8 cellular contexts compared by ENCODE assay signal in the genomic region with DNA sequence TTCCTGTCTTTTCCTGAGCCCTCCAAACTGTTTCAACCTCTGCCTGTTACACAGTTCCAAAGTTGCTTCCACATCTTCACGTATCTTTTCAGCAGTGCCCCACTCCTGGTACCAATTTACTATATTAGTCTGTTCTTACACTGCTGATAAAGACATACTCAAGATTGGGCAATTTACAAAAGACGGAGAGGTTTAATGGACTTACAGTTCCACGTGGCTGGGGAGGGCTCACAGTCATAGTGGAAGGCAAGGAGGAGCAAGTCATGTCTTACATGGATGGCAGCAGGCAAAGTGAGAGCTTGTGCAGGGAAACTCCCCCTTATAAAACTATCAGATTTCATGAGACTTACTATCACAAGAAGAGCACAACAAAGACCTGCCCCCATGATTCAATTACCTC. TPM values are rescaled to one million over a fixed set of nuclear protein-coding genes. Genes with fewer than 3 reads are reported as not detected.
DNase-seq lines count a peak whose midpoint lies in the region; ATAC-seq, FAIRE-seq and TF ChIP-seq lines count a peak whose summit lies in the region.
"Not testable (repeated sequence)": the region's sequence is repeated elsewhere in the genome, so short reads cannot be mapped to it uniquely, and the experiment has no call there.

No MANE protein-coding gene starts in this region.

- TF ChIP-seq RAD21 in K562 (CRISPR knock-in tag; conservative IDR thresholded peaks at IDR 0.05 in 1 of 2, IDR thresholded peaks at IDR 0.05 in 1 of 2) = not testable (repeated sequence)

- H3K27ac ChIP-seq in HEK293 (ENCODE audit: extremely low read depth, low read depth, low read length); K562 (ENCODE audit: extremely low read depth, low read depth, low read length): not testable (repeated sequence)
- peak overlapping the region; percentile 100 for H3K27ac ChIP-seq in neutrophil

- not testable (repeated sequence) for H3K9me1 ChIP-seq in K562 (ENCODE audit: control insufficient read depth, insufficient read depth, low read length)

- not testable (repeated sequence) for TF ChIP-seq POLR2A in K562 (conservative IDR thresholded peaks at IDR 0.05)

- H3K27me3 ChIP-seq in K562 (ENCODE audit: control insufficient read depth in 2 of 2, insufficient read depth in 2 of 2, low read length in 2 of 2); neutrophil: not testable (repeated sequence)

- not testable (repeated sequence) for H3K36me3 ChIP-seq in HEK293 (ENCODE audit: control insufficient read depth in 2 of 2, insufficient read depth in 1 of 2, low read length in 2 of 2); K562 (ENCODE audit: control insufficient read depth, insufficient read depth, low read length); neutrophil

- H2AFZ ChIP-seq in K562 (ENCODE audit: low read depth, low read length) = not testable (repeated sequence)

- H3K4me3 ChIP-seq in HEK293 (ENCODE audit: low read depth, low read length); K562; neutrophil (ENCODE audit: low read depth in 1 of 2, low read length in 1 of 2): not testable (repeated sequence)

- not testable (repeated sequence) for ATAC-seq in K562; stimulated activated effector memory CD8-positive, alpha-beta T cell treated with anti-CD3 and anti-CD28 coated beads, Interleukin-12 subunit alpha, Interleukin-12 subunit beta, amount 100 ng/mL, for 72 hours

- not testable (repeated sequence) for H3K9ac ChIP-seq in K562 (ENCODE audit: insufficient read depth in 1 of 2, low read depth in 2 of 2, low read length in 2 of 2)

- peaks cover 0 to 11% (median 0%) of the 10 kb centered on the region in 3 donors for H3K27me3 Mint-ChIP-seq in CD14-positive monocyte (ENCODE audit: low read depth in 3 of 3)
- not testable (repeated sequence) for H3K27me3 Mint-ChIP-seq in activated CD4-positive, alpha-beta T cell treated with anti-CD3 and anti-CD28 coated beads, Interleukin-2, amount 10 ng/mL, durations not matched to agents 24 days and 14 days; activated T-helper 1 cell treated with anti-CD3 and anti-CD28 coated beads, Interleukin-12 subunit alpha, Interleukin-12 subunit beta, Interleukin-2, Interleukin-4 antibody, amounts not matched to agents 30 ng/mL and 10 ng/mL and 1 ng/mL, durations not matched to agents 14 hours and 24 hours and 36 hours (ENCODE audit: insufficient read depth); activated naive CD4-positive, alpha-beta T cell treated with anti-CD3 and anti-CD28 coated beads, Interleukin-2, amount 50 U/mL, for 24 hours

- not testable (repeated sequence) for H3K4me3 Mint-ChIP-seq in CD14-positive monocyte; activated CD4-positive, alpha-beta T cell treated with anti-CD3 and anti-CD28 coated beads, Interleukin-2, amount 10 ng/mL, durations not matched to agents 24 days and 14 days; activated T-helper 1 cell treated with anti-CD3 and anti-CD28 coated beads, Interleukin-12 subunit alpha, Interleukin-12 subunit beta, Interleukin-2, Interleukin-4 antibody, amounts not matched to agents 30 ng/mL and 10 ng/mL and 1 ng/mL, durations not matched to agents 14 hours and 24 hours and 36 hours; activated naive CD4-positive, alpha-beta T cell treated with anti-CD3 and anti-CD28 coated beads, Interleukin-2, amount 50 U/mL, for 24 hours; stimulated activated effector memory CD8-positive, alpha-beta T cell treated with anti-CD3 and anti-CD28 coated beads, Interleukin-12 subunit alpha, Interleukin-12 subunit beta, amount 100 ng/mL, for 72 hours

- H4K20me1 ChIP-seq in K562 (replicated peaks; ENCODE audit: control insufficient read depth, insufficient read depth, low read length) = not testable (repeated sequence)

- not testable (repeated sequence) for H3K4me2 ChIP-seq in K562 (ENCODE audit: insufficient read depth, low read length)

- WGBS in K562 (ENCODE audit: insufficient coverage, low coverage, missing lambda C conversion rate) = 22% methylated on average over 3 of the region's 3 CpGs

- intact Hi-C loops in CD14-positive monocyte (cut with micrococcal nuclease) = loop anchor here in 1 of 2 donors (5.0 kb wide), 1 partner anchor 35 kb away; no protein-coding TSS in a partner anchor
- intact Hi-C loops in activated CD4-positive, alpha-beta T cell treated with anti-CD3 and anti-CD28 coated beads, Interleukin-2, amount 10 ng/mL, durations not matched to agents 24 days and 14 days (cut with micrococcal nuclease); activated T-helper 1 cell treated with anti-CD3 and anti-CD28 coated beads, Interleukin-12 subunit alpha, Interleukin-12 subunit beta, Interleukin-2, Interleukin-4 antibody, amounts not matched to agents 30 ng/mL and 10 ng/mL and 1 ng/mL, durations not matched to agents 14 hours and 24 hours and 36 hours (cut with micrococcal nuclease); K562 (cut with micrococcal nuclease): not testable (repeated sequence)

- peaks cover 31% of the 10 kb centered on the region for H3K4me1 Mint-ChIP-seq in CD14-positive monocyte
- peaks cover 37% of the 10 kb centered on the region for H3K4me1 Mint-ChIP-seq in activated CD4-positive, alpha-beta T cell treated with anti-CD3 and anti-CD28 coated beads, Interleukin-2, amount 10 ng/mL, durations not matched to agents 24 days and 14 days
- H3K4me1 Mint-ChIP-seq in activated T-helper 1 cell treated with anti-CD3 and anti-CD28 coated beads, Interleukin-12 subunit alpha, Interleukin-12 subunit beta, Interleukin-2, Interleukin-4 antibody, amounts not matched to agents 30 ng/mL and 10 ng/mL and 1 ng/mL, durations not matched to agents 14 hours and 24 hours and 36 hours (ENCODE audit: low read depth) = peaks cover 37% of the 10 kb centered on the region
- H3K4me1 Mint-ChIP-seq in activated naive CD4-positive, alpha-beta T cell treated with anti-CD3 and anti-CD28 coated beads, Interleukin-2, amount 50 U/mL, for 24 hours = peaks cover 44% of the 10 kb centered on the region
- peaks cover 50% of the 10 kb centered on the region for H3K4me1 Mint-ChIP-seq in stimulated activated effector memory CD8-positive, alpha-beta T cell treated with anti-CD3 and anti-CD28 coated beads, Interleukin-12 subunit alpha, Interleukin-12 subunit beta, amount 100 ng/mL, for 72 hours

- not testable (repeated sequence) for H3K79me2 ChIP-seq in K562 (ENCODE audit: control insufficient read depth, insufficient read depth, low read length)

- BruUV-seq in K562 (replicated peaks; lab: Mats Ljungman, UMichigan) = not testable (repeated sequence)

- H3K4me1 ChIP-seq in HEK293 (ENCODE audit: control insufficient read depth, insufficient read depth, low read length) = not testable (repeated sequence)
- H3K4me1 ChIP-seq in K562 (replicated peaks in 1 of 2; ENCODE audit: control insufficient read depth in 2 of 2, insufficient read depth in 2 of 2, low read length in 2 of 2) = peaks cover 0 to 19% of the 10 kb centered on the region in 2 experiments; a peak in 3 of 5 replicates
- H3K4me1 ChIP-seq in neutrophil (ENCODE audit: control insufficient read depth in 1 of 2, insufficient read depth in 1 of 2, low read depth in 1 of 2, low read length in 1 of 2) = peaks cover 44 to 53% of the 10 kb centered on the region in 2 experiments

- not testable (repeated sequence) for H3K36me3 Mint-ChIP-seq in CD14-positive monocyte
- peaks cover 27% of the 10 kb centered on the region for H3K36me3 Mint-ChIP-seq in activated CD4-positive, alpha-beta T cell treated with anti-CD3 and anti-CD28 coated beads, Interleukin-2, amount 10 ng/mL, durations not matched to agents 24 days and 14 days (ENCODE audit: low read depth)
- H3K36me3 Mint-ChIP-seq in activated T-helper 1 cell treated with anti-CD3 and anti-CD28 coated beads, Interleukin-12 subunit alpha, Interleukin-12 subunit beta, Interleukin-2, Interleukin-4 antibody, amounts not matched to agents 30 ng/mL and 10 ng/mL and 1 ng/mL, durations not matched to agents 14 hours and 24 hours and 36 hours (ENCODE audit: low read depth) = peaks cover 33% of the 10 kb centered on the region
- H3K36me3 Mint-ChIP-seq in activated naive CD4-positive, alpha-beta T cell treated with anti-CD3 and anti-CD28 coated beads, Interleukin-2, amount 50 U/mL, for 24 hours = peaks cover 12% of the 10 kb centered on the region
- peaks cover 15% of the 10 kb centered on the region for H3K36me3 Mint-ChIP-seq in stimulated activated effector memory CD8-positive, alpha-beta T cell treated with anti-CD3 and anti-CD28 coated beads, Interleukin-12 subunit alpha, Interleukin-12 subunit beta, amount 100 ng/mL, for 72 hours

- CTCF ChIA-PET in HEK293 (lab: Yijun Ruan, JAX); K562 (lab: Yijun Ruan, JAX; ENCODE audit: low intra/inter-chr PET ratio): not testable (repeated sequence)

- FAIRE-seq in K562 (lab: Jason Lieb, UNC) = not testable (repeated sequence)

- not testable (repeated sequence) for TF ChIP-seq CTCF in CD14-positive monocyte (IDR thresholded peaks at IDR 0.05); HEK293 (tag by site-specific recombination; IDR thresholded peaks at IDR 0.05); K562 (IDR thresholded peaks at IDR 0.05 in 2 of 3, conservative IDR thresholded peaks at IDR 0.05 in 1 of 3; ENCODE audit: insufficient read depth in 2 of 3, low read depth in 1 of 3, low read length in 3 of 3); neutrophil (IDR thresholded peaks at IDR 0.05)

- in situ Hi-C loops in K562 (cut with MboI) = not testable (repeated sequence)

- peaks cover 29 to 77% (median 54%) of the 10 kb centered on the region in 7 donors for H3K9me3 Mint-ChIP-seq in CD14-positive monocyte
- peaks cover 20% of the 10 kb centered on the region for H3K9me3 Mint-ChIP-seq in activated CD4-positive, alpha-beta T cell treated with anti-CD3 and anti-CD28 coated beads, Interleukin-2, amount 10 ng/mL, durations not matched to agents 24 days and 14 days
- peaks cover 47% of the 10 kb centered on the region for H3K9me3 Mint-ChIP-seq in activated T-helper 1 cell treated with anti-CD3 and anti-CD28 coated beads, Interleukin-12 subunit alpha, Interleukin-12 subunit beta, Interleukin-2, Interleukin-4 antibody, amounts not matched to agents 30 ng/mL and 10 ng/mL and 1 ng/mL, durations not matched to agents 14 hours and 24 hours and 36 hours
- peaks cover 15% of the 10 kb centered on the region for H3K9me3 Mint-ChIP-seq in activated naive CD4-positive, alpha-beta T cell treated with anti-CD3 and anti-CD28 coated beads, Interleukin-2, amount 50 U/mL, for 24 hours
- H3K9me3 Mint-ChIP-seq in stimulated activated effector memory CD8-positive, alpha-beta T cell treated with anti-CD3 and anti-CD28 coated beads, Interleukin-12 subunit alpha, Interleukin-12 subunit beta, amount 100 ng/mL, for 72 hours = peaks cover 29% of the 10 kb centered on the region

- not testable (repeated sequence) for DNase-seq in CD14-positive monocyte (ENCODE audit: low spot score); activated T-helper 1 cell treated with anti-CD3 and anti-CD28 coated beads, Interleukin-12 subunit alpha, Interleukin-12 subunit beta, Interleukin-2, Interleukin-4 antibody, amounts not matched to agents 30 ng/mL and 10 ng/mL and 1 ng/mL, durations not matched to agents 14 hours and 24 hours and 36 hours (ENCODE audit: low spot score); K562 (ENCODE audit: extremely low read depth in 1 of 4, low spot score in 3 of 4); stimulated activated effector memory CD8-positive, alpha-beta T cell treated with anti-CD3 and anti-CD28 coated beads, Interleukin-12 subunit alpha, Interleukin-12 subunit beta, amount 100 ng/mL, for 72 hours (ENCODE audit: low spot score in 2 of 2)
- peak; percentile 49 for DNase-seq in activated CD4-positive, alpha-beta T cell treated with anti-CD3 and anti-CD28 coated beads, Interleukin-2, amount 10 ng/mL, durations not matched to agents 24 days and 14 days

- not testable (repeated sequence) for TF ChIP-seq EP300 in K562 (IDR thresholded peaks at IDR 0.05; ENCODE audit: low read length)

- H3K9me3 ChIP-seq in HEK293 (ENCODE audit: control insufficient read depth, insufficient read depth, low read depth, low read length); neutrophil: not testable (repeated sequence)
- H3K9me3 ChIP-seq in K562 (replicated peaks; ENCODE audit: control insufficient read depth, insufficient read depth, low read depth, low read length) = peaks cover 18% of the 10 kb centered on the region; the same call in 1 of the 2 replicates

- POLR2A ChIA-PET in HEK293 (lab: Yijun Ruan, JAX); K562 (lab: Yijun Ruan, JAX): not testable (repeated sequence)

- peak overlapping the region in 5 of 7 donors; percentile 26 to 80 (median 66) for H3K27ac Mint-ChIP-seq in CD14-positive monocyte
- H3K27ac Mint-ChIP-seq in activated CD4-positive, alpha-beta T cell treated with anti-CD3 and anti-CD28 coated beads, Interleukin-2, amount 10 ng/mL, durations not matched to agents 24 days and 14 days = not testable (repeated sequence)
- H3K27ac Mint-ChIP-seq in activated T-helper 1 cell treated with anti-CD3 and anti-CD28 coated beads, Interleukin-12 subunit alpha, Interleukin-12 subunit beta, Interleukin-2, Interleukin-4 antibody, amounts not matched to agents 30 ng/mL and 10 ng/mL and 1 ng/mL, durations not matched to agents 14 hours and 24 hours and 36 hours = peak overlapping the region; percentile 19
- peak overlapping the region; percentile 71 for H3K27ac Mint-ChIP-seq in activated naive CD4-positive, alpha-beta T cell treated with anti-CD3 and anti-CD28 coated beads, Interleukin-2, amount 50 U/mL, for 24 hours
- peak overlapping the region; percentile 44 for H3K27ac Mint-ChIP-seq in stimulated activated effector memory CD8-positive, alpha-beta T cell treated with anti-CD3 and anti-CD28 coated beads, Interleukin-12 subunit alpha, Interleukin-12 subunit beta, amount 100 ng/mL, for 72 hours

RNA-seq across cellular contexts. Expression of gene NAMPT, which starts 57.3 kb away (rescaled TPM):
- polyA plus RNA-seq in CD14-positive monocyte = 100 to 1,000 TPM in 1 of 2 donors, 10 to 100 TPM in 1; 71.3 to 133 TPM
- 480 and 484 TPM in 2 replicates for total RNA-seq in activated CD4-positive, alpha-beta T cell treated with anti-CD3 and anti-CD28 coated beads, Interleukin-2, amount 10 ng/mL, durations not matched to agents 24 days and 14 days
- total RNA-seq in activated T-helper 1 cell treated with anti-CD3 and anti-CD28 coated beads, Interleukin-12 subunit alpha, Interleukin-12 subunit beta, Interleukin-2, Interleukin-4 antibody, amounts not matched to agents 30 ng/mL and 10 ng/mL and 1 ng/mL, durations not matched to agents 14 hours and 24 hours and 36 hours = 415 and 417 TPM in 2 replicates
- total RNA-seq in K562 (2011; cell fraction: chromatin; rRNA removed; ENCODE audit: low replicate concordance) = 53.3 and 184 TPM in 2 replicates
- total RNA-seq in K562 (2011; cell fraction: nucleolus; rRNA removed) = 23.0 and 32.8 TPM in 2 replicates
- 75.4 and 125 TPM in 2 replicates for total RNA-seq in K562 (2011; cell fraction: nucleoplasm; rRNA removed)
- total RNA-seq in K562 (2014; rRNA removed) = 61.4 and 71.7 TPM in 2 replicates
- total RNA-seq in K562 (2014; rRNA removed; fragmentation: Illumina TruSeq; extraction: Trizol) = 160 and 179 TPM in 2 replicates
- 134 and 151 TPM in 2 replicates for total RNA-seq in K562 (2015; rRNA removed; fragmentation: Illumina TruSeq; extraction: Trizol)
- total RNA-seq in K562 (2021) = 134 and 150 TPM in 2 replicates
- polyA plus RNA-seq in K562 (2011; rRNA removed) = 70.1 and 106 TPM in 2 replicates
- polyA plus RNA-seq in K562 (2011; cell fraction: cytosol; rRNA removed) = 16.2 and 27.0 TPM in 2 replicates
- polyA plus RNA-seq in K562 (2011; cell fraction: nucleus; rRNA removed) = 20.3 and 26.6 TPM in 2 replicates
- 86.7 and 97.4 TPM in 2 replicates for polyA plus RNA-seq in K562 (2012)
- 113 and 133 TPM in 2 replicates for polyA plus RNA-seq in K562 (2014; fragmentation: Illumina TruSeq; extraction: Trizol)
- polyA plus RNA-seq in K562 (2014; fragmentation: Nextera tagmentation; extraction: Ambion mirVana) = 10 to 100 TPM; 41.1 to 56.6 TPM
- 79.6 and 90.7 TPM in 2 replicates for polyA plus RNA-seq in K562 (2014; rRNA removed)
- polyA minus RNA-seq in K562 (2011; rRNA and poly(A)+ RNA removed) = 158 and 163 TPM in 2 replicates
- polyA minus RNA-seq in K562 (2011; cell fraction: cytosol; rRNA and poly(A)+ RNA removed) = 86.7 and 104 TPM in 2 replicates
- polyA minus RNA-seq in K562 (2011; cell fraction: nucleus; rRNA and poly(A)+ RNA removed) = 62.3 and 99.6 TPM in 2 replicates
